29 cellular contexts compared by ENCODE assay signal in genomic region chr14:104593710-104594121, GRCh38. TPM values are rescaled to one million over a fixed set of nuclear protein-coding genes. Genes with fewer than 3 reads are reported as not detected.
"Had no signal": no experiment of that assay in that cellular context is flagged by ENCODE, and none has a peak within 500 bp of the region (broad histone marks: within the 10 kb centered on the region; RNA-seq: fewer than 3 reads in every experiment).

No MANE protein-coding gene starts in this region.

- H3K27ac ChIP-seq: cardiac muscle cell, heart right ventricle, left lung, neutrophil, ovary, prostate gland, right lobe of liver, stomach, suprapubic skin, tibial nerve had no signal

- H3K4me2 ChIP-seq: smooth muscle cell had no signal

- H3K4me3 ChIP-seq: cardiac muscle cell, heart right ventricle, left lung, ovary, prostate gland, right lobe of liver, smooth muscle cell, stomach, suprapubic skin, tibial nerve had no signal

- ATAC-seq: activated CD4-positive, alpha-beta T cell treated with anti-CD3 and anti-CD28 coated beads for 36 hours; activated T-cell treated with anti-CD3 and anti-CD28 coated beads, Interleukin-2, amount 50 U/mL, for 72 hours; left lung; natural killer cell; right lobe of liver; stimulated activated memory B cell treated with anti-CD40 and anti-IgM and Interleukin-4, amounts not matched to agents 10 μg/mL and 1 μg/mL and 100 μg/mL, for 72 hours; T-helper 17 cell had no signal

- H3K4me1 ChIP-seq: left lung, prostate gland, right lobe of liver, suprapubic skin had no signal

- H3K9me3 ChIP-seq: heart right ventricle, left lung, neutrophil, ovary, prostate gland, right lobe of liver, stomach, suprapubic skin, tibial nerve had no signal

- H3K36me3 ChIP-seq: cardiac muscle cell, left lung, neutrophil, ovary, prostate gland, right lobe of liver, stomach, suprapubic skin, tibial nerve had no signal

- H3K27me3 ChIP-seq: cardiac muscle cell, neutrophil, ovary, right lobe of liver, tibial nerve had no signal

- DNase-seq: activated B cell treated with CpG ODN at 0.5 μM for 24 hours; activated CD4-positive, alpha-beta T cell treated with anti-CD3 and anti-CD28 coated beads for 36 hours; activated CD4-positive, alpha-beta T cell treated with anti-CD3 and anti-CD28 coated beads, Interleukin-2, amount 50 U/mL, for 48 hours; activated CD8-positive, alpha-beta memory T cell treated with anti-CD3 and anti-CD28 coated beads, Interleukin-2, amount 50 U/mL, for 48 hours; activated effector memory CD4-positive, alpha-beta T cell treated with Interleukin-2 at 50 U/mL for 16 hours; activated naive CD4-positive, alpha-beta T cell treated with anti-CD3 and anti-CD28 coated beads for 36 hours; activated naive CD8-positive, alpha-beta T cell treated with anti-CD3 and anti-CD28 coated beads, Interleukin-2, amount 10 ng/mL, durations not matched to agents 7 days and 5 days; activated T-cell treated with anti-CD3 and anti-CD28 coated beads, Interleukin-2, amount 50 U/mL, for 72 hours; amygdala; effector CD4-positive, alpha-beta T cell; midbrain; natural killer cell; ovary; stimulated activated CD4-positive, alpha-beta T cell treated with anti-CD3 and anti-CD28 coated beads, Interleukin-15, amount 100 ng/mL, for 24 hours; stomach; SW 1271; T-helper 17 cell had no signal

RNA-seq across cellular contexts. Expression of gene TMEM179, which starts 10.9 kb away (rescaled TPM):
- total RNA-seq: activated B cell treated with CpG ODN at 0.5 μM for 24 hours; activated CD8-positive, alpha-beta memory T cell treated with anti-CD3 and anti-CD28 coated beads for 36 hours; activated naive CD8-positive, alpha-beta T cell treated with anti-CD3 and anti-CD28 coated beads, Interleukin-2, amount 10 ng/mL, durations not matched to agents 7 days and 5 days; kidney epithelial cell; natural killer cell; suprapubic skin; T-helper 17 cell had no signal

RNA-seq across cellular contexts. Expression of gene C14orf180, which starts 14.2 kb away (rescaled TPM):
- total RNA-seq: activated B cell treated with CpG ODN at 0.5 μM for 24 hours; activated CD4-positive, alpha-beta T cell treated with anti-CD3 and anti-CD28 coated beads for 36 hours; activated CD8-positive, alpha-beta memory T cell treated with anti-CD3 and anti-CD28 coated beads for 36 hours; activated naive CD4-positive, alpha-beta T cell treated with anti-CD3 and anti-CD28 coated beads for 36 hours; activated naive CD8-positive, alpha-beta T cell treated with anti-CD3 and anti-CD28 coated beads, Interleukin-2, amount 10 ng/mL, durations not matched to agents 7 days and 5 days; activated T-cell treated with anti-CD3 and anti-CD28 coated beads, Interleukin-2, amount 50 U/mL, for 72 hours; kidney epithelial cell; left lung; natural killer cell; T-helper 17 cell had no signal
